ENCODE assay signal across 8 cellular contexts in genomic region chr16:89560413-89561194, GRCh38. TPM values are rescaled to one million over a fixed set of nuclear protein-coding genes. Genes with fewer than 3 reads are reported as not detected.
DNase-seq lines count a peak whose midpoint lies in the region; ATAC-seq, FAIRE-seq and TF ChIP-seq lines count a peak whose summit lies in the region.

TSS of gene RPL13 (plus strand) at chr16:89560682. CDS start at chr16:89560960, 278 bp downstream.

- in situ Hi-C loops in HepG2 (cut with HindIII; ENCODE audit: extremely low pct_ligation_motif_present, low pct_unique_long_range_greater_than_20kb), result no loop called here

- FAIRE-seq in HepG2 (lab: Jason Lieb, UNC), result no peak

- TF ChIP-seq POLR2A in HepG2 (IDR thresholded peaks at IDR 0.05; ENCODE audit: insufficient read depth in 1 of 2, low read depth in 2 of 2, low read length in 2 of 2), result peak; percentile 99

- peak within 1 kb of the TSS; percentile 96 to 97 (median 97) for H3K4me3 ChIP-seq in HepG2 (replicated peaks in 1 of 3; ENCODE audit: insufficient read depth in 1 of 3, low read depth in 2 of 3, low read length in 3 of 3)

- H3K79me2 ChIP-seq in HepG2 (ENCODE audit: insufficient read depth, low read length), result peaks cover 25% of the 10 kb centered on the region

- POLR2A ChIA-PET in HepG2 (lab: Yijun Ruan, JAX), result interaction anchor here (1.6 kb wide), 1 partner anchor 52 kb away, joined by 4 read pairs; no protein-coding TSS in a partner anchor

- H3K36me3 ChIP-seq in HepG2 (replicated peaks in 1 of 2; ENCODE audit: control insufficient read depth in 1 of 2, insufficient read depth in 2 of 2, low read length in 2 of 2), result peaks cover 33 to 50% of the 10 kb centered on the region in 2 experiments

- CTCF ChIA-PET in HepG2 (lab: Yijun Ruan, JAX; ENCODE audit: low intra/inter-chr PET ratio, low total read pairs), result no interaction called here

- no peak within 1 kb of the TSS for H2AFZ ChIP-seq in HepG2 (ENCODE audit: low read length)

- ATAC-seq in GM19372 (IDR thresholded peaks at IDR 0.05; ENCODE audit: low read depth, unreplicated experiment) (peak; percentile 84), HG03565 (IDR thresholded peaks at IDR 0.05; ENCODE audit: unreplicated experiment) (peak; percentile 74), HepG2 (peak; percentile 81)

- intact Hi-C loops in HepG2 (cut with micrococcal nuclease; ENCODE audit: unreplicated experiment), result no loop called here

- peaks cover 49% of the 10 kb centered on the region for H4K20me1 ChIP-seq in HepG2 (ENCODE audit: insufficient read depth, low read length)

- TF ChIP-seq RAD21 in HepG2 (CRISPR knock-in tag; IDR thresholded peaks at IDR 0.05), result peak; percentile 50

- no TSS peak for BruUV-seq in HepG2 (replicated peaks; lab: Mats Ljungman, UMichigan)

- TF ChIP-seq CTCF in C4-2B (conservative IDR thresholded peaks at IDR 0.05) (0 out of 2 replicates have a peak, but pooled peaks have one; percentile 8), HepG2 (CRISPR knock-in tag; IDR thresholded peaks at IDR 0.05) (peak; percentile 39; the same call in 1 of the 2 replicates)

- H3K9me3 ChIP-seq in HepG2 (ENCODE audit: low read length), result no peaks in the 10 kb centered on the region

- H3K27ac ChIP-seq in C4-2B (peak within 1 kb of the TSS; percentile 98), HepG2 (ENCODE audit: extremely low read length, insufficient read depth, low read length) (peak within 1 kb of the TSS; percentile 98)

- peak within 1 kb of the TSS; percentile 100 for H3K9ac ChIP-seq in HepG2 (ENCODE audit: insufficient read depth, low read depth, low read length)

- H3K4me2 ChIP-seq in HepG2 (ENCODE audit: low read depth, low read length), result peak within 1 kb of the TSS; percentile 97

- H3K4me1 ChIP-seq in HepG2 (ENCODE audit: insufficient read depth, low read length), result peaks cover 70% of the 10 kb centered on the region

- H3K27me3 ChIP-seq in HepG2 (ENCODE audit: control insufficient read depth in 1 of 2, insufficient read depth in 2 of 2, low read length in 2 of 2), result no peaks in the 10 kb centered on the region

- DNase-seq in NCI-H82 (lab: John Stamatoyannopoulos, UW) (peak; percentile 97), dermis blood vessel endothelial cell (peak; percentile 96), HepG2 (ENCODE audit: low spot score) (peak; percentile 95)
- DNase-seq in activated CD4-positive, alpha-beta T cell treated with anti-CD3 and anti-CD28 coated beads, Interleukin-2, amount 50 U/mL, for 48 hours, result peak; percentile 91 to 93
- DNase-seq in stimulated activated CD4-positive, alpha-beta T cell treated with anti-CD3 and anti-CD28 coated beads, Interleukin-2, amount 100 ng/mL, for 48 hours, result peak; percentile 86 to 89

- TF ChIP-seq EP300 in HepG2 (IDR thresholded peaks at IDR 0.05; ENCODE audit: low read depth in 2 of 2, low read length in 2 of 2) (no peak; a peak in 1 of 4 replicates), HepG2 (CRISPR knock-in tag; IDR thresholded peaks at IDR 0.05; ENCODE audit: borderline replicate concordance) (0 out of 2 replicates have a peak, but pooled peaks have one; percentile 47)

- 1% methylated on average over 16 of the region's 88 CpGs for WGBS in HepG2 (ENCODE audit: low lambda C conversion rate)

TF ChIP-seq in HepG2, 621 proteins besides CTCF, POLR2A, EP300 and RAD21 (continues in another document):
- peak; percentile 16; the same call in 1 of the 2 replicates for TF ChIP-seq ZNF333 (CRISPR knock-in tag; IDR thresholded peaks at IDR 0.05; ENCODE audit: borderline replicate concordance)
- TF ChIP-seq FOXO4 (CRISPR knock-in tag; conservative IDR thresholded peaks at IDR 0.05), result no peak
- peak; percentile 99 for TF ChIP-seq FOXC1 (CRISPR knock-in tag; IDR thresholded peaks at IDR 0.05; ENCODE audit: borderline replicate concordance)
- peak; percentile 92 for TF ChIP-seq RFXAP (CRISPR knock-in tag; IDR thresholded peaks at IDR 0.05; ENCODE audit: borderline replicate concordance)
- no peak; the same call in 1 of the 2 replicates for TF ChIP-seq ZBTB46 (CRISPR knock-in tag; IDR thresholded peaks at IDR 0.05; ENCODE audit: borderline replicate concordance)
- TF ChIP-seq ZNF160 (CRISPR knock-in tag; IDR thresholded peaks at IDR 0.05), result peak; percentile 64; the same call in 1 of the 2 replicates
- TF ChIP-seq KDM2A (CRISPR knock-in tag; IDR thresholded peaks at IDR 0.05; ENCODE audit: borderline replicate concordance, low read depth), result peak; percentile 97
- peak; percentile 65; the same call in 1 of the 2 replicates for TF ChIP-seq ZNF589 (CRISPR knock-in tag; conservative IDR thresholded peaks at IDR 0.05)
- TF ChIP-seq ARID4A (CRISPR knock-in tag; IDR thresholded peaks at IDR 0.05; ENCODE audit: borderline replicate concordance), result peak; percentile 96

RNA-seq across cellular contexts. Expression of gene RPL13, which starts in this region (rescaled TPM):
- total RNA-seq in dermis blood vessel endothelial cell (1,818 and 3,550 TPM in 2 replicates), HepG2 (2016; rRNA removed; fragmentation: Illumina TruSeq; extraction: Trizol) (2,988 and 3,233 TPM in 2 replicates)
- 6,142 and 6,743 TPM in 2 replicates for total RNA-seq in HepG2 (2016; cell fraction: cytosol; rRNA removed; fragmentation: Illumina TruSeq; extraction: Trizol; ENCODE audit: low read depth)
- 3,074 and 3,414 TPM in 2 replicates for total RNA-seq in HepG2 (2016; cell fraction: insoluble cytoplasmic fraction; rRNA removed; fragmentation: Illumina TruSeq; extraction: Trizol)
- 8,788 and 9,254 TPM in 2 replicates for total RNA-seq in HepG2 (2016; cell fraction: membrane; rRNA removed; fragmentation: Illumina TruSeq; extraction: Trizol)
- 1,061 and 1,137 TPM in 2 replicates for total RNA-seq in HepG2 (2016; cell fraction: nucleus; rRNA removed; fragmentation: Illumina TruSeq; extraction: Trizol)
- polyA plus RNA-seq in HepG2 (2011; rRNA removed), result 4,411 and 5,523 TPM in 2 replicates
- polyA plus RNA-seq in HepG2 (2011; cell fraction: cytosol; rRNA removed), result 4,701 and 9,932 TPM in 2 replicates
- 3,101 and 3,317 TPM in 2 replicates for polyA plus RNA-seq in HepG2 (2011; cell fraction: nucleus; rRNA removed)
- 3,379 and 4,912 TPM in 2 replicates for polyA plus RNA-seq in HepG2 (2012)
- 8,773 and 9,300 TPM in 2 replicates for polyA plus RNA-seq in HepG2 (2016; cell fraction: cytosol; fragmentation: Illumina TruSeq; extraction: Trizol; ENCODE audit: low read depth)
- polyA plus RNA-seq in HepG2 (2016; cell fraction: insoluble cytoplasmic fraction; fragmentation: Illumina TruSeq; extraction: Trizol; ENCODE audit: low read depth), result 3,767 and 4,135 TPM in 2 replicates
- polyA plus RNA-seq in HepG2 (2016; cell fraction: membrane; fragmentation: Illumina TruSeq; extraction: Trizol; ENCODE audit: low read depth), result 9,832 and 9,939 TPM in 2 replicates
- 2,257 and 2,556 TPM in 2 replicates for polyA plus RNA-seq in HepG2 (2016; cell fraction: nucleus; fragmentation: Illumina TruSeq; extraction: Trizol; ENCODE audit: insufficient read depth, low read depth)
- 1,096 and 3,482 TPM in 2 replicates for polyA minus RNA-seq in HepG2 (2011; rRNA and poly(A)+ RNA removed; ENCODE audit: low replicate concordance)
- polyA minus RNA-seq in HepG2 (2011; cell fraction: cytosol; rRNA and poly(A)+ RNA removed), result 1,942 and 2,023 TPM in 2 replicates
- 448 and 516 TPM in 2 replicates for polyA minus RNA-seq in HepG2 (2011; cell fraction: nucleus; rRNA and poly(A)+ RNA removed)

Comparison
In these comparisons a context has a peak if more than half of its experiments do, and no peak if none do; other contexts are left out.
1. Peak in every context shown above with its lines: DNase-seq, ATAC-seq, H3K4me3 ChIP-seq and H3K27ac ChIP-seq.